Comparison of ENCODE assay signal across 17 cellular contexts in the genomic region with DNA sequence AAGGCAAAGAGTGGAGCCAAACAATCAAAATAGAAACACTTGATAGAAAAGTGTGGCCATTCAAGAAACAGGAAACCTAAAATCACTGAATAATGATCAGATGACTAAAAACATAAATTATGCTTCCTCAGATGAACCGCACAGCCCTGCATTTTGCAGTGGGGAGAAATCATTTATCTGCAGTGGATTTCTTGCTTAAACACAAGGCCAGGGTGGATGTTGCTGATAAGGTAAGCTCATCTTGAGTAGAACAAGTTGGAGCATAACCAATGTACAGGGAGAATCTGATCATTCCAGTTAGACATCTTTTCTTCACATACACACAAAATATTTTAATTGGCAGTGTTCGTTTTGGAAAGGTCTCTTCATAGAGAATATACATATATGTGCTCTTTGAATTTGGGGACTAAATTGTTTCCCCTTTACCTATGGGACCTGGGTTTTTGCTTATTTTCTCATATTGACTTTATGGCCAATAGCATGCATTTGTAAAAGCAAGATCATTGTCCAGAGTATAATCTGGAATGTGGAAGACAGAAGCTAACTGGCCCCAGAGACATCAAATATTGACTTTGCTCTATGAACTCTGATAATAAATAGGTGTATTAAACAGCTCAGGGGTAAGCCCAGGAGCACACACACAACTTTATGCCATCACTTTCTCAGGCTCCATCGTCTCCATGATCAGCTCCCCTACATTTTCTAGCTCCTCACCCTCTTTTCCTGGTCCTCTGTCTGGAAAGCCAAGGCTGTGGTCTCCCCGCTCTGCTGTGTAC. TPM values are rescaled to one million over a fixed set of nuclear protein-coding genes. Genes with fewer than 3 reads are reported as not detected.
"Had no signal": no experiment of that assay in that cellular context is flagged by ENCODE, and none has a peak within 500 bp of the region (broad histone marks: within the 10 kb centered on the region; RNA-seq: fewer than 3 reads in every experiment).

No MANE protein-coding gene starts in this region.

- DNase-seq: activated CD4-positive, alpha-beta T cell treated with anti-CD3 and anti-CD28 coated beads, Interleukin-2, amount 50 U/mL, for 48 hours; activated CD8-positive, alpha-beta memory T cell treated with anti-CD3 and anti-CD28 coated beads, Interleukin-2, amount 10 ng/mL, durations not matched to agents 7 days and 5 days; activated effector memory CD4-positive, alpha-beta T cell treated with anti-CD3 and anti-CD28 coated beads, Interleukin-2, amount 50 U/mL, for 16 hours; activated T-cell treated with anti-CD3 and anti-CD28 coated beads, Interleukin-2, amount 50 U/mL, for 4 hours; esophagus squamous epithelium; foreskin fibroblast; glutamatergic neuron; islet precursor cell; left ventricle myocardium superior; pancreas; tibial artery had no signal

- H3K27me3 Mint-ChIP-seq: activated CD8-positive, alpha-beta memory T cell treated with anti-CD3 and anti-CD28 coated beads, Interleukin-2, amount 10 ng/mL, durations not matched to agents 7 days and 5 days had no signal

- H3K27me3 ChIP-seq: esophagus squamous epithelium, pancreas, right atrium auricular region, tibial artery had no signal

- H3K27ac Mint-ChIP-seq: activated CD8-positive, alpha-beta memory T cell treated with anti-CD3 and anti-CD28 coated beads, Interleukin-2, amount 10 ng/mL, durations not matched to agents 7 days and 5 days; activated naive CD4-positive, alpha-beta T cell treated with anti-CD3 and anti-CD28 coated beads, Interleukin-2, amount 50 U/mL, for 72 hours; stimulated activated effector memory CD8-positive, alpha-beta T cell treated with anti-CD3 and anti-CD28 coated beads, Interleukin-12 subunit alpha, Interleukin-12 subunit beta, amount 100 ng/mL, for 72 hours; T-helper 1 cell treated with Interleukin-12 subunit alpha and Interleukin-12 subunit beta and Interleukin-4 antibody, amounts not matched to agents 30 μg/mL and 1 μg/mL, for 36 hours had no signal

- H3K9me3 Mint-ChIP-seq: activated naive CD4-positive, alpha-beta T cell treated with anti-CD3 and anti-CD28 coated beads, Interleukin-2, amount 50 U/mL, for 72 hours; activated T-cell treated with anti-CD3 and anti-CD28 coated beads, Interleukin-2, amount 50 U/mL, for 4 hours; neural crest cell; stimulated activated effector memory CD8-positive, alpha-beta T cell treated with anti-CD3 and anti-CD28 coated beads, Interleukin-12 subunit alpha, Interleukin-12 subunit beta, amount 100 ng/mL, for 72 hours; T-helper 1 cell treated with Interleukin-12 subunit alpha and Interleukin-12 subunit beta and Interleukin-4 antibody, amounts not matched to agents 30 μg/mL and 1 μg/mL, for 36 hours had no signal

- H3K4me1 Mint-ChIP-seq: stimulated activated effector memory CD8-positive, alpha-beta T cell treated with anti-CD3 and anti-CD28 coated beads, Interleukin-12 subunit alpha, Interleukin-12 subunit beta, amount 100 ng/mL, for 72 hours had no signal

- H3K4me1 ChIP-seq: right atrium auricular region had no signal

- H3K4me3 ChIP-seq: esophagus squamous epithelium, pancreas, right atrium auricular region, smooth muscle cell, tibial artery had no signal

- H3K27ac ChIP-seq: esophagus squamous epithelium, pancreas, right atrium auricular region, tibial artery had no signal

- H3K9me3 ChIP-seq: esophagus squamous epithelium, pancreas, right atrium auricular region, tibial artery had no signal

- H3K4me3 Mint-ChIP-seq: activated CD8-positive, alpha-beta memory T cell treated with anti-CD3 and anti-CD28 coated beads, Interleukin-2, amount 10 ng/mL, durations not matched to agents 7 days and 5 days; activated T-cell treated with anti-CD3 and anti-CD28 coated beads, Interleukin-2, amount 50 U/mL, for 4 hours; neural crest cell; stimulated activated effector memory CD8-positive, alpha-beta T cell treated with anti-CD3 and anti-CD28 coated beads, Interleukin-12 subunit alpha, Interleukin-12 subunit beta, amount 100 ng/mL, for 72 hours; T-helper 1 cell treated with Interleukin-12 subunit alpha and Interleukin-12 subunit beta and Interleukin-4 antibody, amounts not matched to agents 30 μg/mL and 1 μg/mL, for 36 hours had no signal

- H3K36me3 ChIP-seq: esophagus squamous epithelium, pancreas, right atrium auricular region, tibial artery had no signal

- H3K4me2 ChIP-seq: smooth muscle cell had no signal

- H3K36me3 Mint-ChIP-seq: activated CD8-positive, alpha-beta memory T cell treated with anti-CD3 and anti-CD28 coated beads, Interleukin-2, amount 10 ng/mL, durations not matched to agents 7 days and 5 days; activated naive CD4-positive, alpha-beta T cell treated with anti-CD3 and anti-CD28 coated beads, Interleukin-2, amount 50 U/mL, for 72 hours; stimulated activated effector memory CD8-positive, alpha-beta T cell treated with anti-CD3 and anti-CD28 coated beads, Interleukin-12 subunit alpha, Interleukin-12 subunit beta, amount 100 ng/mL, for 72 hours had no signal

RNA-seq across cellular contexts. Expression of a gene that starts 9.1 kb away (rescaled TPM):
- total RNA-seq: activated CD8-positive, alpha-beta memory T cell treated with anti-CD3 and anti-CD28 coated beads, Interleukin-2, amount 10 ng/mL, durations not matched to agents 7 days and 5 days; right atrium auricular region had no signal
- polyA plus RNA-seq: smooth muscle cell had no signal
